8 cellular contexts compared by ENCODE assay signal in genomic region chr17:7440823-7441174, GRCh38. TPM values are rescaled to one million over a fixed set of nuclear protein-coding genes. Genes with fewer than 3 reads are reported as not detected.
DNase-seq lines count a peak whose midpoint lies in the region; ATAC-seq and TF ChIP-seq lines count a peak whose summit lies in the region.

No MANE protein-coding gene starts in this region.

- H3K27ac ChIP-seq in cardiac muscle cell, result peak overlapping the region; percentile 95
- peak overlapping the region; percentile 70 for H3K27ac ChIP-seq in iPS-18a (ENCODE audit: low read length)
- H3K27ac ChIP-seq in vagina, result peak overlapping the region; percentile 81

- H3K4me3 ChIP-seq in cardiac muscle cell (peak overlapping the region; percentile 64), iPS-18a (ENCODE audit: low read length) (peak overlapping the region; percentile 91), vagina (peak overlapping the region; percentile 46 to 49)

- H3K36me3 ChIP-seq in cardiac muscle cell, result no peaks in the 10 kb centered on the region
- no peaks in the 10 kb centered on the region for H3K36me3 ChIP-seq in iPS-18a (ENCODE audit: control insufficient read depth, low read depth, low read length)
- no peaks in the 10 kb centered on the region for H3K36me3 ChIP-seq in vagina

- H3K9ac ChIP-seq in iPS-18a (ENCODE audit: low read length), result peak overlapping the region; percentile 85

- ATAC-seq in Right ventricle myocardium inferior (no peak), GM21423 (IDR thresholded peaks at IDR 0.05; ENCODE audit: unreplicated experiment) (no peak)

- TF ChIP-seq CTCF in cardiac muscle cell (IDR thresholded peaks at IDR 0.05; ENCODE audit: low read depth, low read length) (peak; percentile 3), vagina (IDR thresholded peaks at IDR 0.05) (no peak)

- no peaks in the 10 kb centered on the region for H3K27me3 ChIP-seq in cardiac muscle cell
- peaks cover 68% of the 10 kb centered on the region for H3K27me3 ChIP-seq in iPS-18a (ENCODE audit: control insufficient read depth, insufficient read depth, low read length)
- H3K27me3 ChIP-seq in vagina, result no peaks in the 10 kb centered on the region

- TF ChIP-seq POLR2A in vagina (IDR thresholded peaks at IDR 0.05), result no peak

- H3K4me1 ChIP-seq in cardiac muscle cell (ENCODE audit: low read depth) (peaks cover 26% of the 10 kb centered on the region), iPS-18a (ENCODE audit: control insufficient read depth, low read depth, low read length) (peaks cover 21% of the 10 kb centered on the region), vagina (peaks cover 70% of the 10 kb centered on the region)

- H3K9me3 ChIP-seq in cardiac muscle cell (ENCODE audit: low read depth), result no peaks in the 10 kb centered on the region
- H3K9me3 ChIP-seq in iPS-18a (ENCODE audit: control insufficient read depth, low read depth, low read length), result no peaks in the 10 kb centered on the region
- H3K9me3 ChIP-seq in vagina, result no peaks in the 10 kb centered on the region

- intact Hi-C loops in Right ventricle myocardium inferior (cut with DNase I) (no loop called here), vagina (cut with DNase I) (no loop called here)

- DNase-seq in cardiac muscle cell (ENCODE audit: low read depth in 1 of 2, low spot score in 1 of 2) (peak in 1 of 2 donors; percentile 26), Right ventricle myocardium inferior (ENCODE audit: missing footprints) (no peak), vagina (ENCODE audit: extremely low spot score in 2 of 2) (no peak), HT-29 (ENCODE audit: low spot score) (no peak), DMS153 (lab: John Stamatoyannopoulos, UW) (no peak)
- peak; percentile 39 to 58 for DNase-seq in activated T-cell treated with anti-CD3 and anti-CD28 coated beads, Interleukin-2, amount 50 U/mL, for 48 hours

RNA-seq across cellular contexts. Expression of gene FGF11, which starts 1.5 kb away (rescaled TPM):
- total RNA-seq in cardiac muscle cell, result 51.9 and 56.8 TPM in 2 replicates
- polyA plus RNA-seq in cardiac muscle cell, result 50.4 and 63.6 TPM in 2 replicates
- total RNA-seq in Right ventricle myocardium inferior, result 11.7 TPM
- 10.8 TPM for total RNA-seq in vagina
- total RNA-seq in HT-29 (2014; rRNA removed; shearing (Covaris generic)), result 0.46 and 0.52 TPM in 2 replicates

RNA-seq across cellular contexts. Expression of gene CHRNB1, which starts 4.1 kb away (rescaled TPM):
- 8.5 and 14.0 TPM in 2 replicates for total RNA-seq in cardiac muscle cell
- 28.6 and 34.5 TPM in 2 replicates for polyA plus RNA-seq in cardiac muscle cell
- total RNA-seq in Right ventricle myocardium inferior, result 11.8 TPM
- 5.9 TPM for total RNA-seq in vagina
- 0.83 and 1.6 TPM in 2 replicates for total RNA-seq in HT-29 (2014; rRNA removed; shearing (Covaris generic))

RNA-seq across cellular contexts. Expression of gene TMEM102, which starts 5.6 kb away (rescaled TPM):
- total RNA-seq in cardiac muscle cell (10.7 and 12.1 TPM in 2 replicates), Right ventricle myocardium inferior (2.7 TPM), vagina (9.8 TPM)
- polyA plus RNA-seq in cardiac muscle cell, result 7.9 and 10.9 TPM in 2 replicates
- 11.7 and 19.4 TPM in 2 replicates for total RNA-seq in HT-29 (2014; rRNA removed; shearing (Covaris generic))

RNA-seq across cellular contexts. Expression of gene SPEM3, which starts 12.1 kb away (rescaled TPM):
- total RNA-seq in cardiac muscle cell, result not detected in 2 replicates
- not detected in 2 replicates for polyA plus RNA-seq in cardiac muscle cell
- total RNA-seq in Right ventricle myocardium inferior, result not detected
- total RNA-seq in vagina, result not detected
- not detected in 2 replicates for total RNA-seq in HT-29 (2014; rRNA removed; shearing (Covaris generic))

RNA-seq across cellular contexts. Expression of gene SPEM2, which starts 15.4 kb away (rescaled TPM):
- total RNA-seq in cardiac muscle cell (not detected in 2 replicates), Right ventricle myocardium inferior (not detected), vagina (not detected)
- polyA plus RNA-seq in cardiac muscle cell, result not detected in 2 replicates
- not detected in 2 replicates for total RNA-seq in HT-29 (2014; rRNA removed; shearing (Covaris generic))

Comparison
In these comparisons a context has a peak if more than half of its experiments do, and no peak if none do; other contexts are left out.
1. DNase-seq: peak in activated T-cell treated with anti-CD3 and anti-CD28 coated beads, Interleukin-2, amount 50 U/mL, for 48 hours (2 of 2); none in Right ventricle myocardium inferior (single experiment), vagina (0 of 2), HT-29 (single experiment) and DMS153 (single experiment).
2. Peak in every context shown above with its lines, with median percentiles within 50 percentile points of each other: H3K27ac ChIP-seq and H3K4me3 ChIP-seq.